In the genomic region with DNA sequence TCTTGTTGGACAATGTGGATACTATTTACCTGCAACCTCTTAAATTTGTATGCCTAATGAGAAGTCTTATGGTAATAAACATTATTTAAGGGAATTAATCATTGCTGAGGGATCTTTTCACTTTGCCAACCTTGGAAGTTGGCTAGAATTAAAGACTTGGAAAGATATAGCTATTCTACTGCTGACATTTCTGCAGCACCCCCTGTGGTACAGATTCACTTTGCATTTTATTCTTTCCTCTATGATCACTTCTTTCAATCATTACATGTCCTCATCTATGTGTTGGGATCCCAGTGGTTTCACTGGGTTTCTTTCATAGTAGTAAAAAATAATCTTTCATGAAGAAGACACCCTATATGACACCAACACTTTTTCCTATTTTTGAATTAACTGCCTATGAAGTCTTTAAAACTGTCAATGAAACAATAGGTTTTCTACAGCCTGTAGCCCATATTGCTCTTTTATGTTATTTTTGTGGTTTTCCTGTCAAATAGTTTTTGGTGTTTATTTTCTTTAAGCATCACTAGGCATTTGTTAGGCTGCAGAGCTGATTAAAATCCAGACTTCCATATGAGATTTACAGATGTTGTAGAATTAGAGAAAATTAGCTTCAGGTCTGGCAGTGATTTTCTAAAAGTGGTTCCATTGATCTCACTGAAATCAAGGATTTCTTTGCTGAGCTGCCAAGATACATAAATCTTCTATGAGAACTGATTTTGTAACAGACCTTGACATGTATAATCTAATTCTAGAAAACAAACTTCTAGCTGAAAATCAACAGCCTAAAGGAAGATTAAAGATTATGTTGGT, we compare ENCODE assay signal across 16 cellular contexts.
A peak's percentile ranks its signal among the peaks of the same experiment; 100 is the strongest.
DNase-seq lines count a peak whose midpoint lies in the region; ATAC-seq and TF ChIP-seq lines count a peak whose summit lies in the region.
"Had no signal": no experiment of that assay in that cellular context is flagged by ENCODE, and none has a peak within 500 bp of the region (broad histone marks: within the 10 kb centered on the region; RNA-seq: fewer than 3 reads in every experiment).

No MANE protein-coding gene starts in this region.

- H3K4me1 ChIP-seq in PC-3 (ENCODE audit: insufficient read depth, low read length) (no peaks in the 10 kb centered on the region; the same call in 1 of the 2 replicates), tibial artery (no peaks in the 10 kb centered on the region), right atrium auricular region (peaks cover 0 to 4% of the 10 kb centered on the region in 2 donors)

- no peaks in the 10 kb centered on the region for H3K9me3 Mint-ChIP-seq in endothelial cell (ENCODE audit: unreplicated experiment)
- no peaks in the 10 kb centered on the region for H3K9me3 Mint-ChIP-seq in osteocyte (ENCODE audit: unreplicated experiment)
- H3K9me3 Mint-ChIP-seq in activated T-cell treated with anti-CD3 and anti-CD28 coated beads, Interleukin-2, amount 50 U/mL, for 24 hours: peaks cover 7% of the 10 kb centered on the region

- no peak overlapping the region for H3K4me2 ChIP-seq in PC-3 (ENCODE audit: low read length)

- no peak for ATAC-seq in PC-3
- no peak for ATAC-seq in HG02642 (IDR thresholded peaks at IDR 0.05; ENCODE audit: poor library complexity, unreplicated experiment)
- ATAC-seq: stimulated activated naive CD8-positive, alpha-beta T cell treated with anti-CD3 and anti-CD28 coated beads, Interleukin-15, Interleukin-2, amounts not matched to agents 100 U/mL and 50 U/mL, for 24 hours had no signal

- TF ChIP-seq CTCF in PC-3 (conservative IDR thresholded peaks at IDR 0.05; ENCODE audit: low read depth, low read length) (peak; percentile 41; the same call in 1 of the 2 replicates), endothelial cell (IDR thresholded peaks at IDR 0.05; ENCODE audit: unreplicated experiment) (peak; percentile 21), osteocyte (IDR thresholded peaks at IDR 0.05) (peak; percentile 41), tibial artery (IDR thresholded peaks at IDR 0.05) (no peak), right atrium auricular region (IDR thresholded peaks at IDR 0.05) (no peak)

- no peaks in the 10 kb centered on the region for H3K36me3 Mint-ChIP-seq in endothelial cell (ENCODE audit: low read depth, unreplicated experiment)
- H3K36me3 Mint-ChIP-seq in osteocyte (ENCODE audit: unreplicated experiment): no peaks in the 10 kb centered on the region
- no peaks in the 10 kb centered on the region for H3K36me3 Mint-ChIP-seq in activated T-cell treated with anti-CD3 and anti-CD28 coated beads, Interleukin-2, amount 50 U/mL, for 24 hours (ENCODE audit: low read depth)

- POLR2A ChIA-PET in PC-3 (lab: Charles Lee; ENCODE audit: unreplicated experiment): no interaction called here

- intact Hi-C loops in PC-3 (cut with micrococcal nuclease): no loop called here
- intact Hi-C loops in tibial artery (cut with DNase I; ENCODE audit: low total_unique reads): no loop called here

- H3K27ac ChIP-seq in PC-3 (ENCODE audit: low read length): no peak overlapping the region
- no peak overlapping the region for H3K27ac ChIP-seq in tibial artery
- no peak overlapping the region for H3K27ac ChIP-seq in right atrium auricular region

- BruUV-seq in PC-3 (replicated peaks; lab: Mats Ljungman, UMichigan): no TSS peak

- H3K4me1 Mint-ChIP-seq in endothelial cell (ENCODE audit: unreplicated experiment): no peaks in the 10 kb centered on the region
- H3K4me1 Mint-ChIP-seq in osteocyte (ENCODE audit: unreplicated experiment): peaks cover 23% of the 10 kb centered on the region
- no peaks in the 10 kb centered on the region for H3K4me1 Mint-ChIP-seq in activated T-cell treated with anti-CD3 and anti-CD28 coated beads, Interleukin-2, amount 50 U/mL, for 24 hours (ENCODE audit: low read depth)

- CTCF ChIA-PET in PC-3 (lab: Charles Lee): no interaction called here

- H3K36me3 ChIP-seq in PC-3 (ENCODE audit: low read depth, low read length): no peaks in the 10 kb centered on the region
- H3K36me3 ChIP-seq in tibial artery: no peaks in the 10 kb centered on the region
- H3K36me3 ChIP-seq in right atrium auricular region: no peaks in the 10 kb centered on the region

- H3K9ac ChIP-seq in PC-3 (ENCODE audit: low read length): no peak overlapping the region

- no peak overlapping the region for H3K4me3 Mint-ChIP-seq in endothelial cell (ENCODE audit: unreplicated experiment)
- no peak overlapping the region for H3K4me3 Mint-ChIP-seq in osteocyte (ENCODE audit: unreplicated experiment)
- no peak overlapping the region for H3K4me3 Mint-ChIP-seq in activated T-cell treated with anti-CD3 and anti-CD28 coated beads, Interleukin-2, amount 50 U/mL, for 24 hours
- H3K4me3 Mint-ChIP-seq: CD4-positive, alpha-beta T cell had no signal

- H2AFZ ChIP-seq in PC-3 (ENCODE audit: low read length): no peak overlapping the region

- no peaks in the 10 kb centered on the region for H3K9me2 ChIP-seq in PC-3 (replicated peaks; ENCODE audit: low read length)

- no peaks in the 10 kb centered on the region for H3K27me3 ChIP-seq in PC-3 (ENCODE audit: low read length)
- H3K27me3 ChIP-seq in tibial artery: no peaks in the 10 kb centered on the region
- H3K27me3 ChIP-seq in right atrium auricular region: no peaks in the 10 kb centered on the region

- H3K79me2 ChIP-seq in PC-3 (ENCODE audit: low read length): no peaks in the 10 kb centered on the region

- H3F3A ChIP-seq in PC-3 (ENCODE audit: low read length, unreplicated experiment): no peaks in the 10 kb centered on the region

- H3K9me3 ChIP-seq in PC-3 (ENCODE audit: low read length): no peaks in the 10 kb centered on the region
- no peaks in the 10 kb centered on the region for H3K9me3 ChIP-seq in tibial artery
- H3K9me3 ChIP-seq in right atrium auricular region: no peaks in the 10 kb centered on the region

- DNase-seq in EH (ENCODE audit: low read depth) (peak; percentile 37), PC-3 (peak; percentile 11), endothelial cell (ENCODE audit: low spot score) (no peak), osteocyte (ENCODE audit: extremely low spot score, unreplicated experiment) (no peak), tibial artery (no peak), right atrium auricular region (ENCODE audit: low spot score) (no peak)
- no peak for DNase-seq in activated T-cell treated with anti-CD3 and anti-CD28 coated beads, Interleukin-2, amount 50 U/mL, for 24 hours
- DNase-seq: activated effector memory CD4-positive, alpha-beta T cell treated with anti-CD3 and anti-CD28 coated beads, Interleukin-2, amount 50 U/mL, for 16 hours; CD4-positive, alpha-beta T cell; KG1; mesendoderm; NCI-H1694 treated with DMSO at 0.1 percent for 48 hours; NCI-H446 treated with DMSO at 0.1 percent for 48 hours; small intestine; stimulated activated naive CD8-positive, alpha-beta T cell treated with anti-CD3 and anti-CD28 coated beads, Interleukin-15, Interleukin-2, amounts not matched to agents 100 U/mL and 50 U/mL, for 24 hours had no signal

- no peak overlapping the region for H3K27ac Mint-ChIP-seq in endothelial cell (ENCODE audit: unreplicated experiment)
- peak overlapping the region; percentile 0 for H3K27ac Mint-ChIP-seq in osteocyte (ENCODE audit: unreplicated experiment)
- H3K27ac Mint-ChIP-seq in activated T-cell treated with anti-CD3 and anti-CD28 coated beads, Interleukin-2, amount 50 U/mL, for 24 hours: no peak overlapping the region
- H3K27ac Mint-ChIP-seq: CD4-positive, alpha-beta T cell had no signal

- H4K20me1 ChIP-seq in PC-3 (ENCODE audit: low read length): no peaks in the 10 kb centered on the region

- no peak overlapping the region for H3K4me3 ChIP-seq in PC-3 (ENCODE audit: low read length)
- H3K4me3 ChIP-seq in tibial artery: no peak overlapping the region
- H3K4me3 ChIP-seq in right atrium auricular region: no peak overlapping the region

- H3K27me3 Mint-ChIP-seq in endothelial cell (ENCODE audit: unreplicated experiment): peaks cover 2% of the 10 kb centered on the region
- H3K27me3 Mint-ChIP-seq in osteocyte (ENCODE audit: unreplicated experiment): no peaks in the 10 kb centered on the region
- H3K27me3 Mint-ChIP-seq in activated T-cell treated with anti-CD3 and anti-CD28 coated beads, Interleukin-2, amount 50 U/mL, for 24 hours: no peaks in the 10 kb centered on the region
- H3K27me3 Mint-ChIP-seq: CD4-positive, alpha-beta T cell had no signal

Comparison
In these comparisons a context has a peak if more than half of its experiments do, and no peak if none do; other contexts are left out.
1. DNase-seq: peak in EH (single experiment) and PC-3 (single experiment); none in endothelial cell (single experiment), osteocyte (single experiment), tibial artery (0 of 2), right atrium auricular region (single experiment) and activated T-cell treated with anti-CD3 and anti-CD28 coated beads, Interleukin-2, amount 50 U/mL, for 24 hours (single experiment).
2. CTCF ChIP-seq: peak in PC-3 (single experiment), endothelial cell (single experiment) and osteocyte (single experiment); none in tibial artery (0 of 2) and right atrium auricular region (0 of 2).